ENCODE assay signal across 12 cellular contexts in the genomic region with DNA sequence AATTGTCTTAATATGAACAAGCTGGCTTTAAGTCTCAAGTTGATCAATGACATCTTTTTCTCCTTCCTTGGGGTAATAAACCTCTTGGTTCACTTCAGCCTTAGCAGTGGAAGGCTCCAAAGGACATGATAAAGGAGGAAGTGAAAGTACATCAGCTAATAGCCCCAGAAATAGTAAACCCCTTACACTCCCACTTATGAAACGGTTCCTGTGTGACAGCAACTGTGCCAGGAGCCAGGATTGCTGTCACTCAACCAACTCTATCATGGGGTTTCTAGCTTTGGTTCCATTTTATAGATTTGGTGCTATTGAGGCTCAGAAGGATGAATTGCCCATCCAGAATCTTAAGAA.
DNase-seq lines count a peak whose midpoint lies in the region; ATAC-seq and FAIRE-seq lines count a peak whose summit lies in the region.
"Had no signal": no experiment of that assay in that cellular context is flagged by ENCODE, and none has a peak within 500 bp of the region (broad histone marks: within the 10 kb centered on the region; RNA-seq: fewer than 3 reads in every experiment).

No MANE protein-coding gene starts in this region.

- H3K9ac ChIP-seq in BLaER1: no peak overlapping the region

- H3K4me1 ChIP-seq in BLaER1: peaks cover 22% of the 10 kb centered on the region

- no peak overlapping the region for H3K4me3 ChIP-seq in BLaER1
- no peak overlapping the region for H3K4me3 ChIP-seq in H7 (ENCODE audit: insufficient read depth, low read depth, low read length)
- H3K4me3 ChIP-seq: cardiac muscle cell had no signal

- no peaks in the 10 kb centered on the region for H4K20me1 ChIP-seq in BLaER1

- peak; percentile 26 to 27 for DNase-seq in Kasumi-1 (lab: John Stamatoyannopoulos, UW)
- no peak for DNase-seq in HPDE6-E6E7 (ENCODE audit: extremely low spot score)
- no peak for DNase-seq in RCC 7860 (ENCODE audit: low spot score)
- no peak for DNase-seq in H7
- DNase-seq in AG20443 (ENCODE audit: low spot score): no peak
- DNase-seq: activated T-cell treated with anti-CD3 and anti-CD28 coated beads, Interleukin-2, amount 50 U/mL, for 24 hours; left ventricle myocardium superior; NCI-H446 had no signal

- ATAC-seq in GM19351 (IDR thresholded peaks at IDR 0.05; ENCODE audit: unreplicated experiment) (peak; percentile 99), HG02852 (IDR thresholded peaks at IDR 0.05; ENCODE audit: unreplicated experiment) (peak; percentile 89)
- ATAC-seq: left ventricle myocardium superior had no signal

- H3K27ac ChIP-seq in BLaER1: 0 out of 2 replicates have a peak overlapping the region, but pooled peaks have one; percentile 74
- H3K27ac ChIP-seq: cardiac muscle cell had no signal

- no peaks in the 10 kb centered on the region for H3K9me3 ChIP-seq in BLaER1

- H3K36me3 ChIP-seq in BLaER1: no peaks in the 10 kb centered on the region
- H3K36me3 ChIP-seq in H7 (replicated peaks; ENCODE audit: control insufficient read depth, insufficient read depth, low read length): no peaks in the 10 kb centered on the region
- H3K36me3 ChIP-seq: cardiac muscle cell had no signal

- FAIRE-seq in RCC 7860 (lab: Jason Lieb, UNC): no peak

- H3K4me2 ChIP-seq in BLaER1: peak overlapping the region; percentile 79

- H3K27me3 ChIP-seq in BLaER1: no peaks in the 10 kb centered on the region
- H3K27me3 ChIP-seq in H7 (ENCODE audit: control insufficient read depth, insufficient read depth, low read length): no peaks in the 10 kb centered on the region; the same call in 1 of the 2 replicates

Comparison
In these comparisons a context has a peak if more than half of its experiments do, and no peak if none do; other contexts are left out.
1. DNase-seq: peak in Kasumi-1 (2 of 2); none in HPDE6-E6E7 (single experiment), RCC 7860 (single experiment), H7 (single experiment) and AG20443 (single experiment).